In the genomic region with DNA sequence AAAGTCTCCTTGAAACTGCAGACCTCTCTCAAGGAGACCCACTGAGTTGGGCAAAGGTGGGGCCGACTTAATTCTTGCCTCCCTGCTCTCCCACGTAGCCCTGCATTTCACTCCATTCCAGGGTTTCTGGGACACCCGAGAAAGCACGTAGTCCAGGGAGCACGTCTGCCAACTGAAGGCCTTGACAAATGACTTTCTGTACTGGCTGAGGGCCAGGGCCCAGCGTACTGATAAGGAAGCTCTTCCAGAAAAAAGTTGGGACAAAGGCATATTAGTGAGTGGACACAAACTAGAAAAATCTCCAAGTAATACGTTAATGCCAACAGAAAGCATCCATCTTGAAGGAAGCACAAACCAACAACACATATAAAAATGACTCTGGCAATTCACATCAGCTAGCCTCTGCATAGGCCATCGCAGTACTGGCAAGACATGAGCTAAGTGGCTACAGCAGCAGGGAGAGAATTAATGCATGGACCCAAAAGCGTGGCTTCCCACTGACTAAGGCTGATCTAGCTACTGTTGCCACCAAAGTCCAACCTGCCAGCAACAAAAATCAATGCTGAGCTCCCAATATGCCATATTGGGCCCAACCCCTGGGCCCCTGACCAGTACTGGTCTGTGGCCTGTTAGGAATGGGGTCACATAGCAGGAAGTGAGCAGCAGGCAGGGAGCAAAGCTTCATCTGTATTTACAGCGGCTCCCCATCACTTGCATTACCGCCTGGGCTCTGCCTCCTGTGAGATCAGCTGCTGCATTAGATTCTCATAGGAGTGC, we compare ENCODE assay signal across 2 cellular contexts.
A peak's percentile ranks its signal among the peaks of the same experiment; 100 is the strongest.
TF ChIP-seq lines count a peak whose summit lies in the region.
"Not testable (repeated sequence)": the region's sequence is repeated elsewhere in the genome, so short reads cannot be mapped to it uniquely, and the experiment has no call there.

No MANE protein-coding gene starts in this region.

TF ChIP-seq in K562, 482 proteins besides CTCF, POLR2A, EP300 and RAD21:
- TF ChIP-seq SMARCA4 (IDR thresholded peaks at IDR 0.05) = peak; percentile 50; the same call in 1 of the 2 replicates
- peak; percentile 38; the same call in 1 of the 2 replicates for TF ChIP-seq ZNF239 (CRISPR knock-in tag; IDR thresholded peaks at IDR 0.05)
- peak; percentile 37 for TF ChIP-seq ARID1B (IDR thresholded peaks at IDR 0.05)
- TF ChIP-seq, protein P1, sequence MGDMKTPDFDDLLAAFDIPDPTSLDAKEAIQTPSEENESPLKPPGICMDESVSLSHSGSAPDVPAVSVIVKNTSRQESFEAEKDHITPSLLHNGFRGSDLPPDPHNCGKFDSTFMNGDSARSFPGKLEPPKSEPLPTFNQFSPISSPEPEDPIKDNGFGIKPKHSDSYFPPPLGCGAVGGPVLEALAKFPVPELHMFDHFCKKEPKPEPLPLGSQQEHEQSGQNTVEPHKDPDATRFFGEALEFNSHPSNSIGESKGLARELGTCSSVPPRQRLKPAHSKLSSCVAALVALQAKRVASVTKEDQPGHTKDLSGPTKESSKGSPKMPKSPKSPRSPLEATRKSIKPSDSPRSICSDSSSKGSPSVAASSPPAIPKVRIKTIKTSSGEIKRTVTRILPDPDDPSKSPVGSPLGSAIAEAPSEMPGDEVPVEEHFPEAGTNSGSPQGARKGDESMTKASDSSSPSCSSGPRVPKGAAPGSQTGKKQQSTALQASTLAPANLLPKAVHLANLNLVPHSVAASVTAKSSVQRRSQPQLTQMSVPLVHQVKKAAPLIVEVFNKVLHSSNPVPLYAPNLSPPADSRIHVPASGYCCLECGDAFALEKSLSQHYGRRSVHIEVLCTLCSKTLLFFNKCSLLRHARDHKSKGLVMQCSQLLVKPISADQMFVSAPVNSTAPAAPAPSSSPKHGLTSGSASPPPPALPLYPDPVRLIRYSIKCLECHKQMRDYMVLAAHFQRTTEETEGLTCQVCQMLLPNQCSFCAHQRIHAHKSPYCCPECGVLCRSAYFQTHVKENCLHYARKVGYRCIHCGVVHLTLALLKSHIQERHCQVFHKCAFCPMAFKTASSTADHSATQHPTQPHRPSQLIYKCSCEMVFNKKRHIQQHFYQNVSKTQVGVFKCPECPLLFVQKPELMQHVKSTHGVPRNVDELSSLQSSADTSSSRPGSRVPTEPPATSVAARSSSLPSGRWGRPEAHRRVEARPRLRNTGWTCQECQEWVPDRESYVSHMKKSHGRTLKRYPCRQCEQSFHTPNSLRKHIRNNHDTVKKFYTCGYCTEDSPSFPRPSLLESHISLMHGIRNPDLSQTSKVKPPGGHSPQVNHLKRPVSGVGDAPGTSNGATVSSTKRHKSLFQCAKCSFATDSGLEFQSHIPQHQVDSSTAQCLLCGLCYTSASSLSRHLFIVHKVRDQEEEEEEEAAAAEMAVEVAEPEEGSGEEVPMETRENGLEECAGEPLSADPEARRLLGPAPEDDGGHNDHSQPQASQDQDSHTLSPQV (IDR thresholded peaks at IDR 0.05) = 0 out of 2 replicates have a peak, but pooled peaks have one; percentile 33
- TF ChIP-seq CXXC5 (CRISPR knock-in tag; IDR thresholded peaks at IDR 0.05) = peak; percentile 30; the same call in 1 of the 2 replicates
- TF ChIP-seq EP400 (IDR thresholded peaks at IDR 0.05) = peak; percentile 15; the same call in 1 of the 2 replicates
- TF ChIP-seq ARNT (IDR thresholded peaks at IDR 0.05) = 0 out of 4 replicates have a peak, but pooled peaks of 1 of the 2 experiments have one; percentile 25
- 0 out of 2 replicates have a peak, but pooled peaks have one; percentile 48 for TF ChIP-seq DPF2 (IDR thresholded peaks at IDR 0.05)
- peak; percentile 94 for TF ChIP-seq NFIC (IDR thresholded peaks at IDR 0.05)
- TF ChIP-seq NFIX (CRISPR knock-in tag; IDR thresholded peaks at IDR 0.05; ENCODE audit: low read depth) = peak; percentile 47
- 0 out of 2 replicates have a peak, but pooled peaks have one; percentile 35 for TF ChIP-seq MTA3 (IDR thresholded peaks at IDR 0.05; ENCODE audit: borderline replicate concordance)
- TF ChIP-seq, protein P2, sequence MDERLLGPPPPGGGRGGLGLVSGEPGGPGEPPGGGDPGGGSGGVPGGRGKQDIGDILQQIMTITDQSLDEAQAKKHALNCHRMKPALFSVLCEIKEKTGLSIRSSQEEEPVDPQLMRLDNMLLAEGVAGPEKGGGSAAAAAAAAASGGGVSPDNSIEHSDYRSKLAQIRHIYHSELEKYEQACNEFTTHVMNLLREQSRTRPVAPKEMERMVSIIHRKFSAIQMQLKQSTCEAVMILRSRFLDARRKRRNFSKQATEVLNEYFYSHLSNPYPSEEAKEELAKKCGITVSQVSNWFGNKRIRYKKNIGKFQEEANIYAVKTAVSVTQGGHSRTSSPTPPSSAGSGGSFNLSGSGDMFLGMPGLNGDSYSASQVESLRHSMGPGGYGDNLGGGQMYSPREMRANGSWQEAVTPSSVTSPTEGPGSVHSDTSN (CRISPR knock-in tag; IDR thresholded peaks at IDR 0.05; ENCODE audit: low read depth) = not testable (repeated sequence)
- TF ChIP-seq, protein P2 (tag; conservative IDR thresholded peaks at IDR 0.05; ENCODE audit: low read depth) = peak; percentile 94
- TF ChIP-seq SMARCE1 (IDR thresholded peaks at IDR 0.05) = peak; percentile 45; the same call in 1 of the 2 replicates
- TF ChIP-seq, protein P3, sequence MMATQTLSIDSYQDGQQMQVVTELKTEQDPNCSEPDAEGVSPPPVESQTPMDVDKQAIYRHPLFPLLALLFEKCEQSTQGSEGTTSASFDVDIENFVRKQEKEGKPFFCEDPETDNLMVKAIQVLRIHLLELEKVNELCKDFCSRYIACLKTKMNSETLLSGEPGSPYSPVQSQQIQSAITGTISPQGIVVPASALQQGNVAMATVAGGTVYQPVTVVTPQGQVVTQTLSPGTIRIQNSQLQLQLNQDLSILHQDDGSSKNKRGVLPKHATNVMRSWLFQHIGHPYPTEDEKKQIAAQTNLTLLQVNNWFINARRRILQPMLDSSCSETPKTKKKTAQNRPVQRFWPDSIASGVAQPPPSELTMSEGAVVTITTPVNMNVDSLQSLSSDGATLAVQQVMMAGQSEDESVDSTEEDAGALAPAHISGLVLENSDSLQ (IDR thresholded peaks at IDR 0.05) = peak; percentile 89
- TF ChIP-seq MEIS2 (IDR thresholded peaks at IDR 0.05; ENCODE audit: partially characterized antibody) = peak; percentile 96

TF ChIP-seq in liver, 16 proteins besides CTCF, POLR2A, EP300 and RAD21:
- TF ChIP-seq HNF4A (conservative IDR thresholded peaks at IDR 0.05) (peak; percentile 29 to 52), RXRA (IDR thresholded peaks at IDR 0.05) (peak in 1 of 2 donors; percentile 10)
